ENCODE assay signal across 8 cellular contexts in genomic region chr2:238107525-238108422, GRCh38. TPM values are rescaled to one million over a fixed set of nuclear protein-coding genes. Genes with fewer than 3 reads are reported as not detected.
DNase-seq lines count a peak whose midpoint lies in the region; ATAC-seq and TF ChIP-seq lines count a peak whose summit lies in the region.

No MANE protein-coding gene starts in this region.

- H3K27ac Mint-ChIP-seq in osteocyte (ENCODE audit: unreplicated experiment): no peak overlapping the region

- peaks cover 9% of the 10 kb centered on the region for H3K9me3 Mint-ChIP-seq in osteocyte (ENCODE audit: unreplicated experiment)

- DNase-seq in RPMI7951 (ENCODE audit: low read depth) (peak; percentile 26), osteocyte (ENCODE audit: extremely low spot score, unreplicated experiment) (peak; percentile 79), T-helper 1 cell (no peak), DMS79 (lab: John Stamatoyannopoulos, UW) (no peak), cerebellar cortex (ENCODE audit: low spot score) (no peak)
- DNase-seq in stimulated activated CD4-positive, alpha-beta T cell treated with anti-CD3 and anti-CD28 coated beads, Interleukin-4, amount 100 ng/mL, for 24 hours: no peak

- H3K36me3 Mint-ChIP-seq in osteocyte (ENCODE audit: unreplicated experiment): peaks cover 3% of the 10 kb centered on the region

- TF ChIP-seq CTCF in osteocyte (IDR thresholded peaks at IDR 0.05): no peak

- H3K4me3 Mint-ChIP-seq in osteocyte (ENCODE audit: unreplicated experiment): no peak overlapping the region

- peak; percentile 43 for ATAC-seq in GM18870 (IDR thresholded peaks at IDR 0.05; ENCODE audit: unreplicated experiment)
- peak; percentile 59 for ATAC-seq in HG02642 (IDR thresholded peaks at IDR 0.05; ENCODE audit: poor library complexity, unreplicated experiment)

- H3K4me1 Mint-ChIP-seq in osteocyte (ENCODE audit: unreplicated experiment): peaks cover 11% of the 10 kb centered on the region

- H3K27me3 Mint-ChIP-seq in osteocyte (ENCODE audit: unreplicated experiment): peaks cover 1% of the 10 kb centered on the region

RNA-seq across cellular contexts. Expression of gene ESPNL, which starts 7.6 kb away (rescaled TPM):
- total RNA-seq in RPMI7951 (2014; rRNA removed; shearing (Covaris generic)): under 0.01 TPM in 1 of 2 replicates, not detected in the other
- total RNA-seq in osteocyte: not detected in 2 replicates

RNA-seq across cellular contexts. Expression of gene KLHL30, which starts 30.7 kb away (rescaled TPM):
- not detected in 2 replicates for total RNA-seq in RPMI7951 (2014; rRNA removed; shearing (Covaris generic))
- total RNA-seq in osteocyte: 1.0 and 1.2 TPM in 2 replicates

RNA-seq across cellular contexts. Expression of gene SCLY, which starts 47.0 kb away (rescaled TPM):
- total RNA-seq in RPMI7951 (2014; rRNA removed; shearing (Covaris generic)): 13.3 and 21.5 TPM in 2 replicates
- 22.1 and 22.5 TPM in 2 replicates for total RNA-seq in osteocyte

RNA-seq across cellular contexts. Expression of gene ERFE, which starts 51.0 kb away (rescaled TPM):
- 0.10 and 1.8 TPM in 2 replicates for total RNA-seq in RPMI7951 (2014; rRNA removed; shearing (Covaris generic))
- 1.0 and 1.2 TPM in 2 replicates for total RNA-seq in osteocyte

Comparison
In these comparisons a context has a peak if more than half of its experiments do, and no peak if none do; other contexts are left out.
1. DNase-seq: peak in RPMI7951 (single experiment) and osteocyte (single experiment); none in stimulated activated CD4-positive, alpha-beta T cell treated with anti-CD3 and anti-CD28 coated beads, Interleukin-4, amount 100 ng/mL, for 24 hours (single experiment), T-helper 1 cell (0 of 5), DMS79 (single experiment) and cerebellar cortex (single experiment).